In genomic region chr13:35367586-35367985, GRCh38 we compare ENCODE assay signal across 24 cellular contexts.
"Had no signal": no experiment of that assay in that cellular context is flagged by ENCODE, and none has a peak within 500 bp of the region (broad histone marks: within the 10 kb centered on the region; RNA-seq: fewer than 3 reads in every experiment).

No MANE protein-coding gene starts in this region.

- H3K36me3 ChIP-seq: ovary, right lobe of liver, sigmoid colon, stomach, thoracic aorta, thyroid gland, tibial nerve, vagina had no signal

- H3K4me2 ChIP-seq: neural progenitor cell had no signal

- ATAC-seq: psoas muscle; right cardiac atrium; right lobe of liver; stimulated activated effector memory CD8-positive, alpha-beta T cell treated with anti-CD3 and anti-CD28 coated beads, Interleukin-12 subunit alpha, Interleukin-12 subunit beta, amount 100 ng/mL, for 72 hours; stimulated activated naive B cell treated with anti-CD40 and anti-IgM and Interleukin-4, amounts not matched to agents 10 μg/mL and 1 μg/mL and 100 μg/mL, for 72 hours had no signal

- H3K9me3 ChIP-seq: thyroid gland had no signal

- H3K79me2 ChIP-seq: parathyroid adenoma had no signal

- H2AFZ ChIP-seq: neural progenitor cell, parathyroid adenoma had no signal

- H3K4me3 ChIP-seq: neural progenitor cell, ovary, psoas muscle, right lobe of liver, sigmoid colon, stomach, thoracic aorta, thyroid gland, tibial nerve, upper lobe of left lung, vagina had no signal

- H3K4me1 ChIP-seq: neural progenitor cell, parathyroid adenoma, psoas muscle, right lobe of liver, stomach, thyroid gland, tibial nerve, upper lobe of left lung, vagina had no signal

- H3K27me3 ChIP-seq: neural progenitor cell, ovary, right lobe of liver, sigmoid colon, stomach, thyroid gland, tibial nerve, upper lobe of left lung, vagina had no signal

- H3K9ac ChIP-seq: neural progenitor cell, parathyroid adenoma had no signal

- DNase-seq: occipital lobe; ovary; posterior cingulate gyrus; psoas muscle; right cardiac atrium; right lobe of liver; sigmoid colon; small intestine; stimulated activated CD4-positive, alpha-beta T cell treated with anti-CD3 and anti-CD28 coated beads, Interleukin-15, amount 100 ng/mL, for 24 hours; stimulated activated CD4-positive, alpha-beta T cell treated with anti-CD3 and anti-CD28 coated beads, Interleukin-2, amount 100 ng/mL, for 24 hours; stimulated activated CD4-positive, alpha-beta T cell treated with anti-CD3 and anti-CD28 coated beads, Interleukin-2, amount 100 ng/mL, for 48 hours; stimulated activated CD4-positive, alpha-beta T cell treated with anti-CD3 and anti-CD28 coated beads, Interleukin-4, amount 100 ng/mL, for 24 hours; stimulated activated naive B cell treated with anti-CD40 and anti-IgM and Interleukin-4, amounts not matched to agents 10 μg/mL and 1 μg/mL and 100 μg/mL, for 72 hours; stimulated activated naive CD4-positive, alpha-beta T cell treated with Interleukin-2 at 50 U/mL for 16 hours; stomach; thyroid gland; trophoblast cell; upper lobe of left lung had no signal

- H3K27ac ChIP-seq: neural progenitor cell, ovary, parathyroid adenoma, psoas muscle, right lobe of liver, sigmoid colon, stomach, thoracic aorta, thyroid gland, tibial nerve, upper lobe of left lung, vagina had no signal
